Comparison of ENCODE assay signal across 12 cellular contexts in the genomic region with DNA sequence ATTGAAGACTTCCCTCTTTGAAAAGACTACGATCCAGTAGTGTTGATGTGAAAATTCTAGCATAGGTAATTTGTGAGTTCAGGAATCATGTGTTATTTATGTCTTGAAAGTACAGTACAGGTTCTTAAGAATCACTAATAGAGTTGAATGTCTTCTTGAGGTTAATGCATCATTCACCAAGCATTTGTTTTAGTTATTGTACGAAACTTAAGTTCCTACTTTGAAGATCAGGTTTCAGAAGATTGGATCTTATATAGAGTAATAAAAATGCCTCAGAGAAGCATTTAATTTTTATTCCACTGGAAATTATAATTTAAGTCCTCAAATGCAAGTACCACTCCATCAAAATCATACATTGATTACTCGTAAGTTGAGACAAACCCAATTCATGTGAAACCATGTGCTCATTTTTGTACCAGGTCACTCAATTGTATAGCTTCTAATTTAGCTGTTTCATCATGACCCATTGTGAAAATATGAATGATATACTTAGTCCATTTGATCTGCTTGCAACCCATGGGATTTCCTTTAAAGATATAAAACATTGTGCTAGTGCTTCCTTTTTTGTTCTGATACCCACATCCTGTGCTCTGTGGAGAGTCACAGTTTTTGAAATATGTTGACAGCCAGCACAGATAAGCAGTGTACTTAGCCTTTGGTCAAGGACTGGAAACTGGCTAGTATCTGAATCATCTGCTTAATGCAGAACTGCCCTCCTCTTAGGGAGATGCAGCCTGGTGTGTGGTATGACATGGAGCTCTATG. TPM values are rescaled to one million over a fixed set of nuclear protein-coding genes. Genes with fewer than 3 reads are reported as not detected.
DNase-seq lines count a peak whose midpoint lies in the region; ATAC-seq and TF ChIP-seq lines count a peak whose summit lies in the region.
"Had no signal": no experiment of that assay in that cellular context is flagged by ENCODE, and none has a peak within 500 bp of the region (broad histone marks: within the 10 kb centered on the region; RNA-seq: fewer than 3 reads in every experiment).

No MANE protein-coding gene starts in this region.

- peaks cover 18% of the 10 kb centered on the region for H3K27me3 Mint-ChIP-seq in activated naive CD8-positive, alpha-beta T cell treated with anti-CD3 and anti-CD28 coated beads, Interleukin-2, amount 10 ng/mL, durations not matched to agents 7 days and 5 days
- H3K27me3 Mint-ChIP-seq in activated naive CD8-positive, alpha-beta T cell treated with anti-CD3 and anti-CD28 coated beads for 36 hours: peaks cover 4% of the 10 kb centered on the region
- peaks cover 0 to 6% of the 10 kb centered on the region in 2 donors for H3K27me3 Mint-ChIP-seq in T-cell
- H3K27me3 Mint-ChIP-seq: CD4-positive, CD25-positive, alpha-beta regulatory T cell had no signal

- H3K4me3 Mint-ChIP-seq in activated naive CD8-positive, alpha-beta T cell treated with anti-CD3 and anti-CD28 coated beads, Interleukin-2, amount 10 ng/mL, durations not matched to agents 7 days and 5 days: peak overlapping the region; percentile 18
- no peak overlapping the region for H3K4me3 Mint-ChIP-seq in activated naive CD8-positive, alpha-beta T cell treated with anti-CD3 and anti-CD28 coated beads for 36 hours
- H3K4me3 Mint-ChIP-seq in T-cell: peak overlapping the region in 1 of 3 donors; percentile 19
- H3K4me3 Mint-ChIP-seq: CD4-positive, CD25-positive, alpha-beta regulatory T cell had no signal

- H3K4me3 ChIP-seq in foreskin fibroblast (ENCODE audit: low read depth in 1 of 2, low read length in 2 of 2): no peak overlapping the region
- H3K4me3 ChIP-seq: transverse colon had no signal

- no peak overlapping the region for H3K27ac Mint-ChIP-seq in activated naive CD8-positive, alpha-beta T cell treated with anti-CD3 and anti-CD28 coated beads, Interleukin-2, amount 10 ng/mL, durations not matched to agents 7 days and 5 days
- no peak overlapping the region for H3K27ac Mint-ChIP-seq in activated naive CD8-positive, alpha-beta T cell treated with anti-CD3 and anti-CD28 coated beads for 36 hours
- no peak overlapping the region for H3K27ac Mint-ChIP-seq in T-cell
- H3K27ac Mint-ChIP-seq: CD4-positive, CD25-positive, alpha-beta regulatory T cell had no signal

- no peaks in the 10 kb centered on the region for H3K9me3 Mint-ChIP-seq in activated naive CD8-positive, alpha-beta T cell treated with anti-CD3 and anti-CD28 coated beads, Interleukin-2, amount 10 ng/mL, durations not matched to agents 7 days and 5 days
- no peaks in the 10 kb centered on the region for H3K9me3 Mint-ChIP-seq in activated naive CD8-positive, alpha-beta T cell treated with anti-CD3 and anti-CD28 coated beads for 36 hours
- no peaks in the 10 kb centered on the region for H3K9me3 Mint-ChIP-seq in T-cell

- POLR2A ChIA-PET in activated naive CD8-positive, alpha-beta T cell treated with anti-CD3 and anti-CD28 coated beads, Interleukin-2, amount 10 ng/mL, durations not matched to agents 7 days and 5 days (lab: Charles Lee): no interaction called here
- POLR2A ChIA-PET in T-cell (lab: Charles Lee): no interaction called here

- H3K36me3 Mint-ChIP-seq in activated naive CD8-positive, alpha-beta T cell treated with anti-CD3 and anti-CD28 coated beads, Interleukin-2, amount 10 ng/mL, durations not matched to agents 7 days and 5 days: no peaks in the 10 kb centered on the region
- H3K36me3 Mint-ChIP-seq in activated naive CD8-positive, alpha-beta T cell treated with anti-CD3 and anti-CD28 coated beads for 36 hours: no peaks in the 10 kb centered on the region
- no peaks in the 10 kb centered on the region for H3K36me3 Mint-ChIP-seq in T-cell
- H3K36me3 Mint-ChIP-seq: CD4-positive, CD25-positive, alpha-beta regulatory T cell had no signal

- DNase-seq in activated naive CD8-positive, alpha-beta T cell treated with anti-CD3 and anti-CD28 coated beads, Interleukin-2, amount 10 ng/mL, durations not matched to agents 7 days and 5 days: no peak
- DNase-seq in activated naive CD8-positive, alpha-beta T cell treated with anti-CD3 and anti-CD28 coated beads for 36 hours: no peak
- DNase-seq in T-cell (peak in 1 of 34 experiments; percentile 8), foreskin fibroblast (peak; percentile 90 to 91), inferior parietal cortex (ENCODE audit: extremely low spot score) (no peak)
- DNase-seq in stimulated activated naive CD8-positive, alpha-beta T cell treated with anti-CD3 and anti-CD28 coated beads, Interleukin-15, Interleukin-2, amounts not matched to agents 100 U/mL and 50 U/mL, for 24 hours: no peak
- DNase-seq: activated effector memory CD4-positive, alpha-beta T cell treated with Interleukin-2 at 50 U/mL for 16 hours; CD4-positive, CD25-positive, alpha-beta regulatory T cell; Right ventricle myocardium superior; transverse colon had no signal

- peaks cover 10% of the 10 kb centered on the region for H3K4me1 Mint-ChIP-seq in activated naive CD8-positive, alpha-beta T cell treated with anti-CD3 and anti-CD28 coated beads, Interleukin-2, amount 10 ng/mL, durations not matched to agents 7 days and 5 days
- peaks cover 4% of the 10 kb centered on the region for H3K4me1 Mint-ChIP-seq in activated naive CD8-positive, alpha-beta T cell treated with anti-CD3 and anti-CD28 coated beads for 36 hours
- peaks cover 14 to 20% (median 16%) of the 10 kb centered on the region in 3 donors for H3K4me1 Mint-ChIP-seq in T-cell
- H3K4me1 Mint-ChIP-seq: CD4-positive, CD25-positive, alpha-beta regulatory T cell had no signal

- peak; percentile 91 for ATAC-seq in activated naive CD8-positive, alpha-beta T cell treated with anti-CD3 and anti-CD28 coated beads, Interleukin-2, amount 10 ng/mL, durations not matched to agents 7 days and 5 days (ENCODE audit: low read depth)
- peak; percentile 34 to 80 (median 60) for ATAC-seq in T-cell (replicated peaks in 1 of 4)
- peak; percentile 49 for ATAC-seq in stimulated activated naive CD8-positive, alpha-beta T cell treated with anti-CD3 and anti-CD28 coated beads, Interleukin-15, Interleukin-2, amounts not matched to agents 100 U/mL and 50 U/mL, for 24 hours
- no peak for ATAC-seq in HG02759 (IDR thresholded peaks at IDR 0.05; ENCODE audit: unreplicated experiment)
- ATAC-seq in HG03175 (IDR thresholded peaks at IDR 0.05; ENCODE audit: unreplicated experiment): no peak

- CTCF ChIA-PET in T-cell (lab: Charles Lee): interaction anchor here in 1 of 2 donors (0.6 kb wide), 1 partner anchor 27 kb away, joined by 5 read pairs; no protein-coding TSS in a partner anchor

- no peak for TF ChIP-seq CTCF in foreskin fibroblast (IDR thresholded peaks at IDR 0.05; ENCODE audit: low read depth, low read length)

RNA-seq across cellular contexts. Expression of a gene that starts 22.5 kb away (rescaled TPM):
- 1 to 10 TPM; 1.4 to 1.7 TPM for total RNA-seq in activated naive CD8-positive, alpha-beta T cell treated with anti-CD3 and anti-CD28 coated beads, Interleukin-2, amount 10 ng/mL, durations not matched to agents 7 days and 5 days
- not detected for total RNA-seq in activated naive CD8-positive, alpha-beta T cell treated with anti-CD3 and anti-CD28 coated beads for 36 hours
- 1 to 10 TPM; 2.6 to 4.3 (median 3.0) TPM for total RNA-seq in T-cell

Comparison
In these comparisons a context has a peak if more than half of its experiments do, and no peak if none do; other contexts are left out.
1. ATAC-seq: peak in activated naive CD8-positive, alpha-beta T cell treated with anti-CD3 and anti-CD28 coated beads, Interleukin-2, amount 10 ng/mL, durations not matched to agents 7 days and 5 days (single experiment), T-cell (4 of 4) and stimulated activated naive CD8-positive, alpha-beta T cell treated with anti-CD3 and anti-CD28 coated beads, Interleukin-15, Interleukin-2, amounts not matched to agents 100 U/mL and 50 U/mL, for 24 hours (single experiment); none in HG02759 (single experiment) and HG03175 (single experiment).
2. DNase-seq: peak in foreskin fibroblast (2 of 2); none in activated naive CD8-positive, alpha-beta T cell treated with anti-CD3 and anti-CD28 coated beads, Interleukin-2, amount 10 ng/mL, durations not matched to agents 7 days and 5 days (single experiment), activated naive CD8-positive, alpha-beta T cell treated with anti-CD3 and anti-CD28 coated beads for 36 hours (single experiment), stimulated activated naive CD8-positive, alpha-beta T cell treated with anti-CD3 and anti-CD28 coated beads, Interleukin-15, Interleukin-2, amounts not matched to agents 100 U/mL and 50 U/mL, for 24 hours (single experiment) and inferior parietal cortex (single experiment).